ENCODE assay signal across 16 cellular contexts in the genomic region with DNA sequence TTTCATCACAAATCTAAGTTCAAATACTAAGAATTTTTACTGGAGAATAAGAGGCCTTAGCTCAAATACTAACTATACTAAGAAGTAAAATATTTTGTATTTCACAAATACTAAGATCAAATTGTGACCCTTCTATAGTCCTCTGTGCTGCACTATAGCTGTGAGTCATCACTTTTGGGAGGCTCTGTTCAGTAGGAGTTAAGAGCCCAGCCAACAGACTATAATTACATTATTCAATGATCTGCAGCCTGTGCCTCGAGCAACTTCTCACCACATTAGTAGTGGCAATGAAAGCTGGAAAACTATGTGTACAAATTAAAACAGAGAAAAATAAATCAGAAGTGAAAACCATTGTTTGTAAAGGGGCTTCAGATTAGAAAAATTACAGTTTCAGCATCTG.
A peak's percentile ranks its signal among the peaks of the same experiment; 100 is the strongest.
DNase-seq lines count a peak whose midpoint lies in the region; TF ChIP-seq lines count a peak whose summit lies in the region.
"Had no signal": no experiment of that assay in that cellular context is flagged by ENCODE, and none has a peak within 500 bp of the region (broad histone marks: within the 10 kb centered on the region; RNA-seq: fewer than 3 reads in every experiment).

No MANE protein-coding gene starts in this region.

- H3K4me1 Mint-ChIP-seq in MCF 10A (ENCODE audit: insufficient read depth, unreplicated experiment) = peaks cover 11% of the 10 kb centered on the region
- H3K4me1 Mint-ChIP-seq: activated naive CD8-positive, alpha-beta T cell treated with anti-CD3 and anti-CD28 coated beads, Interleukin-2, amount 50 U/mL, for 24 hours had no signal

- H3K14ac ChIP-seq in trophoblast cell (ENCODE audit: low read length) = no peak overlapping the region

- no peaks in the 10 kb centered on the region for H3K79me1 ChIP-seq in trophoblast cell (ENCODE audit: low read length)

- CTCF ChIA-PET in MCF 10A (lab: Yijun Ruan, JAX) = interaction anchor here (0.6 kb wide), 1 partner anchor 1272 kb away, joined by 3 read pairs; no protein-coding TSS in a partner anchor

- WGBS in trophoblast cell (ENCODE audit: extremely low coverage, insufficient coverage, insufficient read length) = no CpG with 5 or more reads among the region's 1 CpG

- H3K36me3 Mint-ChIP-seq in MCF 10A (ENCODE audit: insufficient read depth, unreplicated experiment) = no peaks in the 10 kb centered on the region

- no peak for TF ChIP-seq CTCF in MCF 10A (IDR thresholded peaks at IDR 0.05; ENCODE audit: unreplicated experiment)
- TF ChIP-seq CTCF in breast epithelium (IDR thresholded peaks at IDR 0.05) = no peak
- no peak for TF ChIP-seq CTCF in fibroblast of mammary gland (conservative IDR thresholded peaks at IDR 0.05; ENCODE audit: control insufficient read depth, insufficient read depth, low read depth, low read length)
- TF ChIP-seq CTCF in MM.1S (IDR thresholded peaks at IDR 0.05; ENCODE audit: low read length) = no peak

- no peak overlapping the region for H3K27ac Mint-ChIP-seq in MCF 10A (ENCODE audit: low read depth, unreplicated experiment)
- H3K27ac Mint-ChIP-seq: activated naive CD8-positive, alpha-beta T cell treated with anti-CD3 and anti-CD28 coated beads, Interleukin-2, amount 50 U/mL, for 24 hours; dendritic cell treated with granulocyte-macrophage colony-stimulating factor and Interleukin-4, amounts not matched to agents 40 ng/mL and 50 ng/mL, for 4 days had no signal

- H2BK12ac ChIP-seq in trophoblast cell (ENCODE audit: low read length) = no peak overlapping the region

- H3K9me2 ChIP-seq in MM.1S (replicated peaks; ENCODE audit: insufficient read depth, low read length) = no peaks in the 10 kb centered on the region

- POLR2A ChIA-PET in MCF 10A (lab: Yijun Ruan, JAX) = interaction anchor here (1.4 kb wide), 1 partner anchor 13 kb away, joined by 4 read pairs; no protein-coding TSS in a partner anchor

- H2AK5ac ChIP-seq in trophoblast cell (ENCODE audit: low read length) = no peak overlapping the region

- H2BK120ac ChIP-seq in trophoblast cell (ENCODE audit: insufficient read depth, low read length, poor library complexity) = no peak overlapping the region

- no peak overlapping the region for H3K4me3 Mint-ChIP-seq in MCF 10A (ENCODE audit: unreplicated experiment)
- H3K4me3 Mint-ChIP-seq: activated naive CD8-positive, alpha-beta T cell treated with anti-CD3 and anti-CD28 coated beads, Interleukin-2, amount 50 U/mL, for 24 hours; dendritic cell treated with granulocyte-macrophage colony-stimulating factor and Interleukin-4, amounts not matched to agents 40 ng/mL and 50 ng/mL, for 4 days had no signal

- H3K36me3 ChIP-seq in breast epithelium (no peaks in the 10 kb centered on the region), MM.1S (replicated peaks; ENCODE audit: insufficient read depth, low read length) (no peaks in the 10 kb centered on the region), trophoblast cell (ENCODE audit: control insufficient read depth in 1 of 2, insufficient read depth in 2 of 2, low read length in 2 of 2) (no peaks in the 10 kb centered on the region)

- H3K4me2 ChIP-seq in MM.1S (ENCODE audit: low read depth, low read length) = no peak overlapping the region
- H3K4me2 ChIP-seq in trophoblast cell (ENCODE audit: low read length) = no peak overlapping the region

- H3K27ac ChIP-seq in breast epithelium (no peak overlapping the region), MM.1S (ENCODE audit: low read length) (no peak overlapping the region), trophoblast cell (ENCODE audit: low read depth, low read length) (no peak overlapping the region)
- H3K27ac ChIP-seq: foreskin keratinocyte had no signal

- H2BK5ac ChIP-seq in trophoblast cell (ENCODE audit: low read depth, low read length, poor library complexity) = no peak overlapping the region

- H3K23ac ChIP-seq in trophoblast cell (ENCODE audit: low read length) = no peak overlapping the region

- no peaks in the 10 kb centered on the region for H3F3A ChIP-seq in MM.1S (ENCODE audit: insufficient read depth, low read length)

- no peak overlapping the region for H4K8ac ChIP-seq in trophoblast cell (ENCODE audit: low read depth, low read length)

- H3K27me3 ChIP-seq in breast epithelium (no peaks in the 10 kb centered on the region), MM.1S (replicated peaks; ENCODE audit: insufficient read depth, low read length) (no peaks in the 10 kb centered on the region), trophoblast cell (ENCODE audit: insufficient read depth, low read length) (no peaks in the 10 kb centered on the region)
- H3K27me3 ChIP-seq: foreskin keratinocyte had no signal

- H3K4ac ChIP-seq in trophoblast cell (ENCODE audit: low read depth, low read length) = no peak overlapping the region

- H3K18ac ChIP-seq in trophoblast cell (ENCODE audit: low read length) = no peak overlapping the region

- no peak overlapping the region for H4K12ac ChIP-seq in trophoblast cell (ENCODE audit: low read depth, low read length)

- BruUV-seq in MCF 10A (replicated peaks; lab: Mats Ljungman, UMichigan) = no TSS peak

- H4K20me1 ChIP-seq in MM.1S (ENCODE audit: insufficient read depth, low read length) = no peaks in the 10 kb centered on the region; the same call in 1 of the 2 replicates

- H3K79me2 ChIP-seq in MM.1S (ENCODE audit: low read length) (no peaks in the 10 kb centered on the region), trophoblast cell (ENCODE audit: control insufficient read depth, insufficient read depth, low read length, poor library complexity) (no peaks in the 10 kb centered on the region)

- peak; percentile 39 for DNase-seq in MCF 10A (ENCODE audit: unreplicated experiment)
- DNase-seq in breast epithelium (ENCODE audit: low spot score in 2 of 2) = no peak
- peak; percentile 20 for DNase-seq in SK-N-DZ (ENCODE audit: low spot score)
- peak; percentile 50 for DNase-seq in fibroblast of mammary gland (ENCODE audit: low read depth)
- DNase-seq in head of caudate nucleus = no peak
- DNase-seq in MM.1S = no peak
- no peak for DNase-seq in trophoblast cell
- DNase-seq in posterior cingulate gyrus = no peak
- DNase-seq: activated naive CD8-positive, alpha-beta T cell treated with anti-CD3 and anti-CD28 coated beads, Interleukin-2, amount 50 U/mL, for 24 hours; activated T-cell treated with anti-CD3 and anti-CD28 coated beads for 4 hours; Karpas-422; midbrain; nucleus accumbens; T-helper 1 cell had no signal

- H2AFZ ChIP-seq in MM.1S (ENCODE audit: low read length) (no peak overlapping the region), trophoblast cell (ENCODE audit: insufficient read depth, low read length, poor library complexity) (no peak overlapping the region)

- H3K9ac ChIP-seq in MM.1S (ENCODE audit: low read length) (no peak overlapping the region), trophoblast cell (ENCODE audit: low read length) (no peak overlapping the region)

- intact Hi-C loops in MCF 10A (cut with micrococcal nuclease) (no loop called here), breast epithelium (cut with DNase I; ENCODE audit: low total_unique reads) (no loop called here), head of caudate nucleus (cut with DNase I) (no loop called here), posterior cingulate gyrus (cut with DNase I) (no loop called here)

- no peak overlapping the region for H3K4me3 ChIP-seq in breast epithelium
- H3K4me3 ChIP-seq in fibroblast of mammary gland (ENCODE audit: control insufficient read depth, low read depth, low read length) = no peak overlapping the region
- no peak overlapping the region for H3K4me3 ChIP-seq in MM.1S (ENCODE audit: low read length)
- no peak overlapping the region for H3K4me3 ChIP-seq in trophoblast cell (ENCODE audit: low read depth, low read length)

- no peak overlapping the region for H4K91ac ChIP-seq in trophoblast cell (ENCODE audit: low read depth, low read length)

- no peaks in the 10 kb centered on the region for H3K4me1 ChIP-seq in breast epithelium
- H3K4me1 ChIP-seq in MM.1S (ENCODE audit: low read length) = no peaks in the 10 kb centered on the region
- no peaks in the 10 kb centered on the region for H3K4me1 ChIP-seq in trophoblast cell (ENCODE audit: control insufficient read depth in 1 of 2, insufficient read depth in 2 of 2, low read length in 2 of 2)
- H3K4me1 ChIP-seq: foreskin keratinocyte had no signal

- no peaks in the 10 kb centered on the region for H3K27me3 Mint-ChIP-seq in MCF 10A (ENCODE audit: insufficient read depth, unreplicated experiment)
- H3K27me3 Mint-ChIP-seq: activated naive CD8-positive, alpha-beta T cell treated with anti-CD3 and anti-CD28 coated beads, Interleukin-2, amount 50 U/mL, for 24 hours; dendritic cell treated with granulocyte-macrophage colony-stimulating factor and Interleukin-4, amounts not matched to agents 40 ng/mL and 50 ng/mL, for 4 days had no signal

- H3K9me3 ChIP-seq in breast epithelium (no peaks in the 10 kb centered on the region), MM.1S (replicated peaks; ENCODE audit: insufficient read depth, low read length) (no peaks in the 10 kb centered on the region), trophoblast cell (ENCODE audit: insufficient read depth, low read depth, low read length) (no peaks in the 10 kb centered on the region)

- TF ChIP-seq POLR2A in breast epithelium (IDR thresholded peaks at IDR 0.05) = no peak

- no peaks in the 10 kb centered on the region for H3K9me3 Mint-ChIP-seq in MCF 10A (ENCODE audit: unreplicated experiment)

Comparison
In these comparisons a context has a peak if more than half of its experiments do, and no peak if none do; other contexts are left out.
1. DNase-seq: peak in MCF 10A (single experiment), SK-N-DZ (single experiment) and fibroblast of mammary gland (single experiment); none in breast epithelium (0 of 2), head of caudate nucleus (0 of 42), MM.1S (single experiment), trophoblast cell (0 of 2) and posterior cingulate gyrus (0 of 10).